In genomic region chr7:120860151-120860550, GRCh38 we compare ENCODE assay signal across 25 cellular contexts.
"Had no signal": no experiment of that assay in that cellular context is flagged by ENCODE, and none has a peak within 500 bp of the region (broad histone marks: within the 10 kb centered on the region; RNA-seq: fewer than 3 reads in every experiment).

No MANE protein-coding gene starts in this region.

- H3K27ac Mint-ChIP-seq: effector memory CD8-positive, alpha-beta T cell; stimulated activated memory B cell treated with anti-CD40 and anti-IgM and Interleukin-4, amounts not matched to agents 10 μg/mL and 1 μg/mL and 100 μg/mL, for 72 hours had no signal

- H3K4me3 Mint-ChIP-seq: effector memory CD8-positive, alpha-beta T cell; stimulated activated memory B cell treated with anti-CD40 and anti-IgM and Interleukin-4, amounts not matched to agents 10 μg/mL and 1 μg/mL and 100 μg/mL, for 72 hours had no signal

- ATAC-seq: effector memory CD8-positive, alpha-beta T cell; heart right ventricle; left ventricle myocardium superior; lower lobe of right lung; psoas muscle; right cardiac atrium; stimulated activated memory B cell treated with anti-CD40 and anti-IgM and Interleukin-4, amounts not matched to agents 10 μg/mL and 1 μg/mL and 100 μg/mL, for 72 hours; stimulated activated naive CD8-positive, alpha-beta T cell treated with anti-CD3 and anti-CD28 coated beads, Interleukin-15, Interleukin-2, amounts not matched to agents 100 U/mL and 50 U/mL, for 24 hours had no signal

- DNase-seq: cortex of kidney; effector memory CD8-positive, alpha-beta T cell; erythroblast; esophagus squamous epithelium; foreskin melanocyte; glutamatergic neuron; heart right ventricle; hypothalamus; left ventricle myocardium superior; lower lobe of right lung; psoas muscle; right cardiac atrium; sigmoid colon; spleen; stimulated activated CD4-positive, alpha-beta T cell treated with anti-CD3 and anti-CD28 coated beads, Interleukin-4, amount 100 ng/mL, for 4 hours; stimulated activated naive CD8-positive, alpha-beta T cell treated with anti-CD3 and anti-CD28 coated beads, Interleukin-15, Interleukin-2, amounts not matched to agents 100 U/mL and 50 U/mL, for 24 hours; substantia nigra; testis; tibial artery; upper lobe of left lung; uterus had no signal

- H3K36me3 Mint-ChIP-seq: stimulated activated memory B cell treated with anti-CD40 and anti-IgM and Interleukin-4, amounts not matched to agents 10 μg/mL and 1 μg/mL and 100 μg/mL, for 72 hours had no signal

- H3K4me3 ChIP-seq: esophagus squamous epithelium, heart right ventricle, lower lobe of right lung, psoas muscle, sigmoid colon, skin epidermis, spleen, testis, tibial artery, upper lobe of left lung, uterus had no signal

- H3K4me1 ChIP-seq: psoas muscle, testis, uterus had no signal

- H3K9me3 ChIP-seq: esophagus squamous epithelium, heart right ventricle, lower lobe of right lung, psoas muscle, sigmoid colon, spleen, testis, tibial artery, upper lobe of left lung, uterus had no signal

- H3K36me3 ChIP-seq: esophagus squamous epithelium, heart right ventricle, lower lobe of right lung, sigmoid colon, spleen, tibial artery, upper lobe of left lung, uterus had no signal

- H3K9me3 Mint-ChIP-seq: effector memory CD8-positive, alpha-beta T cell; stimulated activated memory B cell treated with anti-CD40 and anti-IgM and Interleukin-4, amounts not matched to agents 10 μg/mL and 1 μg/mL and 100 μg/mL, for 72 hours had no signal

- H3K27ac ChIP-seq: esophagus squamous epithelium, heart right ventricle, lower lobe of right lung, psoas muscle, sigmoid colon, skin epidermis, spleen, testis, tibial artery, upper lobe of left lung, uterus had no signal

- FAIRE-seq: endometrium, keratinocyte had no signal

- H3K27me3 ChIP-seq: sigmoid colon, testis, tibial artery, upper lobe of left lung, uterus had no signal
